In the genomic region with DNA sequence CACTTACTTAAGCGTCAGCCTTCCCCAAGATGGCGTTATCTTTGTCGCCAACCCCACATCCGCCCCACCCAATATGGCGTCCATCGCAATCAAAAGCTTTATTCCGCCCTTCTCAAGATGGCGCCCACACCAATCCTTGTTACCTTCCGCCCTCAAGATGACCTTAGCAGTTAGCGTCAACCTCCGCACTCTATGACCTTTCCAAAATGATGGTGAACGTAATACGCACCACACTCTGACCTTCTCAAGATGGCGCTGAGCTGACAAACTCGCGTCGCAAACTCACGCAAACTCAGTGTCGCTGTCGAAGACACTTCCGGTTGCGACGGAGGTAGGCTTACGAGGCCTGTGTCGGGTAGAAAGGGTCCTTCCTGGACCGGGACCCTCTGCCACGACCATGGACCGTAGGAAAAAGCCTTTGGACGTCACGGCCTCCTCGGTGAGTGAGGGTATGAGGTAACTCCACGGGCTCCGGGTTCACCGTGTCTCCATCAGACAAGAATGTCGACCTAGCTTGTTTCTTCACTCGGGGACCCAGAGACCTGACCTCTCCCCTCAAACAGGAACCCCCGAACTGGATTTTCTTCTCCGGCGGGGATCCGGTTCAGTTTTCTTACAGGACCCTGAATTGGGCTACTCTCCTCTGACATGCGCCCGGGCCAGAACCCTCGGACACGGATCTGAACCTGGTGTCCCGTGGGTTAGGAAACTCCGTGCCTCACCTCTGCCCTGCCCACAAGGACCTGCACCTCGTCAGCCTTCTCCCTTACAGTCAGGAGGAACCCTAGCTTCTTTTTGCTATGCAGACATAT, we compare ENCODE assay signal across 8 cellular contexts. TPM values are rescaled to one million over a fixed set of nuclear protein-coding genes. Genes with fewer than 3 reads are reported as not detected.
DNase-seq lines count a peak whose midpoint lies in the region; ATAC-seq, FAIRE-seq and TF ChIP-seq lines count a peak whose summit lies in the region.

A gene (plus strand): TSS at position 323 of the 812 bp plus-strand sequence. CDS start 75 bp downstream, at position 398.

- peak; percentile 93 for TF ChIP-seq POLR2A in endothelial cell of umbilical vein (IDR thresholded peaks at IDR 0.05; ENCODE audit: low read depth, low read length)

- CTCF ChIA-PET in endothelial cell of umbilical vein (lab: Charles Lee): interaction anchor here (0.8 to 2.2 kb wide), 11 partner anchors 16 to 755 kb away, joined by 3 to 11 read pairs (median 4); a partner anchor contains a TSS

- H3K27me3 ChIP-seq in OCI-LY3 (ENCODE audit: low read depth, low read length) (no peaks in the 10 kb centered on the region), endothelial cell of umbilical vein (ENCODE audit: control insufficient read depth in 2 of 2, insufficient read depth in 2 of 2, low read length in 2 of 2) (peaks cover 0 to 2% of the 10 kb centered on the region in 2 experiments)

- TF ChIP-seq CTCF in OCI-LY3 (IDR thresholded peaks at IDR 0.05; ENCODE audit: low read depth, low read length): no peak
- no peak for TF ChIP-seq CTCF in endothelial cell of umbilical vein (IDR thresholded peaks at IDR 0.05; ENCODE audit: extremely low read depth in 1 of 2, insufficient read depth in 1 of 2, low read depth in 1 of 2, low read length in 2 of 2)

- H3K9me3 ChIP-seq in OCI-LY3 (ENCODE audit: insufficient read depth, low read length) (no peaks in the 10 kb centered on the region), endothelial cell of umbilical vein (replicated peaks; ENCODE audit: control insufficient read depth, insufficient read depth, low read length) (no peaks in the 10 kb centered on the region)

- H3K79me2 ChIP-seq in OCI-LY3 (ENCODE audit: low read length) (peaks cover 26% of the 10 kb centered on the region), endothelial cell of umbilical vein (ENCODE audit: control insufficient read depth, insufficient read depth, low read length) (peaks cover 14% of the 10 kb centered on the region)

- peak; percentile 88 for DNase-seq in D341Med (ENCODE audit: low spot score)
- DNase-seq in HuH-7 (ENCODE audit: low spot score): peak; percentile 85
- peak; percentile 89 for DNase-seq in activated CD8-positive, alpha-beta memory T cell treated with anti-CD3 and anti-CD28 coated beads, Interleukin-2, amount 50 U/mL, for 48 hours
- DNase-seq in endothelial cell of umbilical vein (ENCODE audit: low read depth, low spot score): peak; percentile 99
- DNase-seq in midbrain (lab: John Stamatoyannopoulos, UW): peak; percentile 100
- DNase-seq in stimulated activated CD8-positive, alpha-beta memory T cell treated with anti-CD3 and anti-CD28 coated beads, Interleukin-2, amount 100 ng/mL, for 1 hour (ENCODE audit: low read depth in 2 of 2): peak; percentile 86 to 90

- peaks cover 20% of the 10 kb centered on the region for H3K4me1 ChIP-seq in OCI-LY3 (ENCODE audit: low read length)
- H3K4me1 ChIP-seq in endothelial cell of umbilical vein (ENCODE audit: control insufficient read depth, extremely low read depth, insufficient read depth, low read length): peaks cover 16% of the 10 kb centered on the region

- POLR2A ChIA-PET in endothelial cell of umbilical vein (lab: Charles Lee): interaction anchor here (1.0 to 1.4 kb wide), 2 partner anchors 473 to 555 kb away, joined by 3 read pairs; a partner anchor contains a TSS

- H4K20me1 ChIP-seq in OCI-LY3 (ENCODE audit: insufficient read depth, low read length) (no peaks in the 10 kb centered on the region), endothelial cell of umbilical vein (replicated peaks; ENCODE audit: control insufficient read depth, extremely low read depth, insufficient read depth, low read length) (no peaks in the 10 kb centered on the region)

- peak within 1 kb of the TSS; percentile 50 for H2AFZ ChIP-seq in OCI-LY3 (ENCODE audit: low read depth, low read length)
- peak within 1 kb of the TSS; percentile 20 for H2AFZ ChIP-seq in endothelial cell of umbilical vein (ENCODE audit: low read depth, low read length)

- intact Hi-C loops in endothelial cell of umbilical vein (cut with micrococcal nuclease): loop anchor here (1.0 kb wide), 2 partner anchors 16 to 296 kb away; a partner anchor contains a TSS

- ATAC-seq in GM21515 (IDR thresholded peaks at IDR 0.05; ENCODE audit: unreplicated experiment): peak; percentile 99

- H3K36me3 ChIP-seq in OCI-LY3 (replicated peaks; ENCODE audit: low read depth, low read length): peaks cover 21% of the 10 kb centered on the region
- peaks cover 2 to 4% of the 10 kb centered on the region in 2 experiments for H3K36me3 ChIP-seq in endothelial cell of umbilical vein (ENCODE audit: control insufficient read depth in 2 of 2, extremely low read depth in 1 of 2, insufficient read depth in 2 of 2, low read length in 2 of 2)

- TSS peak; percentile 85 for BruUV-seq in endothelial cell of umbilical vein (replicated peaks; lab: Mats Ljungman, UMichigan)

- H3K4me3 ChIP-seq in OCI-LY3 (ENCODE audit: low read length) (peak within 1 kb of the TSS; percentile 88), endothelial cell of umbilical vein (replicated peaks in 1 of 3; ENCODE audit: insufficient read depth in 1 of 3, low read depth in 1 of 3, low read length in 3 of 3) (peak within 1 kb of the TSS; percentile 17 to 75 (median 61))

- no peaks in the 10 kb centered on the region for H3K9me1 ChIP-seq in endothelial cell of umbilical vein (replicated peaks; ENCODE audit: control insufficient read depth, extremely low read depth, insufficient read depth, low read length)

- FAIRE-seq in endothelial cell of umbilical vein (lab: Jason Lieb, UNC): peak; percentile 98

- H3K9ac ChIP-seq in OCI-LY3 (ENCODE audit: low read length) (peak within 1 kb of the TSS; percentile 80), endothelial cell of umbilical vein (replicated peaks; ENCODE audit: extremely low read depth, insufficient read depth, low read length) (peak within 1 kb of the TSS; percentile 64)

- dilution Hi-C loops in endothelial cell of umbilical vein (cut with MboI; ENCODE audit: extremely low pct_ligation_motif_present, low sequenced_read_pairs): no loop called here

- H3K27ac ChIP-seq in OCI-LY3 (ENCODE audit: low read length) (peak within 1 kb of the TSS; percentile 45), endothelial cell of umbilical vein (ENCODE audit: insufficient read depth, low read depth, low read length) (peak within 1 kb of the TSS; percentile 40)

- H3K4me2 ChIP-seq in OCI-LY3 (ENCODE audit: low read length) (peak within 1 kb of the TSS; percentile 85), endothelial cell of umbilical vein (ENCODE audit: insufficient read depth, low read length) (peak within 1 kb of the TSS; percentile 87)

TF ChIP-seq in endothelial cell of umbilical vein, 7 proteins besides CTCF, POLR2A, EP300 and RAD21:
- TF ChIP-seq FOS (IDR thresholded peaks at IDR 0.05; ENCODE audit: borderline replicate concordance, insufficient read depth, low read length): no peak
- TF ChIP-seq, protein P1, sequence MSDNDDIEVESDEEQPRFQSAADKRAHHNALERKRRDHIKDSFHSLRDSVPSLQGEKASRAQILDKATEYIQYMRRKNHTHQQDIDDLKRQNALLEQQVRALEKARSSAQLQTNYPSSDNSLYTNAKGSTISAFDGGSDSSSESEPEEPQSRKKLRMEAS (IDR thresholded peaks at IDR 0.05; ENCODE audit: insufficient read depth, insufficient read length): no peak
- peak; percentile 98 for TF ChIP-seq POLR2AphosphoS5 (IDR thresholded peaks at IDR 0.05; ENCODE audit: insufficient read depth, low read depth, low read length)
- TF ChIP-seq JUN (IDR thresholded peaks at IDR 0.05; ENCODE audit: borderline replicate concordance, insufficient read depth, insufficient read length, low read depth): no peak
- peak; percentile 70 for TF ChIP-seq GATA2 (IDR thresholded peaks at IDR 0.05; ENCODE audit: insufficient read depth, insufficient read length, low read depth, low read length)
- no peak for TF ChIP-seq EZH2 (IDR thresholded peaks at IDR 0.05; ENCODE audit: borderline replicate concordance, low read depth, low read length, severe bottlenecking)
- no peak for TF ChIP-seq MYC (IDR thresholded peaks at IDR 0.05; ENCODE audit: low read depth, low read length)

RNA-seq across cellular contexts. Expression of the gene that starts here (rescaled TPM):
- 15.1 and 16.6 TPM in 2 replicates for total RNA-seq in endothelial cell of umbilical vein
- polyA plus RNA-seq in endothelial cell of umbilical vein: 4.7 and 5.0 TPM in 2 replicates
- polyA plus RNA-seq in endothelial cell of umbilical vein (2011; cell fraction: cytosol; rRNA removed): 7.2 and 9.5 TPM in 2 replicates
- polyA plus RNA-seq in endothelial cell of umbilical vein (2011; cell fraction: nucleus; rRNA removed): 12.2 and 15.8 TPM in 2 replicates
- 8.5 and 9.7 TPM in 2 replicates for polyA plus RNA-seq in endothelial cell of umbilical vein (2012)
- polyA minus RNA-seq in endothelial cell of umbilical vein: 4.5 and 5.8 TPM in 2 replicates
- polyA minus RNA-seq in endothelial cell of umbilical vein (2011; cell fraction: cytosol; rRNA and poly(A)+ RNA removed): 4.9 TPM
- 6.2 and 7.5 TPM in 2 replicates for polyA minus RNA-seq in endothelial cell of umbilical vein (2011; cell fraction: nucleus; rRNA and poly(A)+ RNA removed)

Comparison
In these comparisons a context has a peak if more than half of its experiments do, and no peak if none do; other contexts are left out.
1. Peak in every context shown above with its lines: DNase-seq, ATAC-seq, H3K4me3 ChIP-seq and H3K27ac ChIP-seq.